In genomic region chr7:156470399-156471320, GRCh38 we compare ENCODE assay signal across 26 cellular contexts.
"Had no signal": no experiment of that assay in that cellular context is flagged by ENCODE, and none has a peak within 500 bp of the region (broad histone marks: within the 10 kb centered on the region; RNA-seq: fewer than 3 reads in every experiment).

No MANE protein-coding gene starts in this region.

- H3K4me3 ChIP-seq: esophagus muscularis mucosa, psoas muscle, spleen, thoracic aorta, upper lobe of left lung had no signal

- H3K27ac Mint-ChIP-seq: activated T-helper 1 cell treated with anti-CD3 and anti-CD28 coated beads, Interleukin-12 subunit alpha, Interleukin-12 subunit beta, Interleukin-2, Interleukin-4 antibody, amounts not matched to agents 30 ng/mL and 10 ng/mL and 1 ng/mL, durations not matched to agents 14 hours and 24 hours and 36 hours; mesothelial cell of epicardium; naive B cell; T-helper 1 cell treated with Interleukin-12 subunit alpha and Interleukin-12 subunit beta and Interleukin-4 antibody, amounts not matched to agents 30 μg/mL and 1 μg/mL, for 36 hours had no signal

- H3K27ac ChIP-seq: brain microvascular endothelial cell, esophagus muscularis mucosa, foreskin keratinocyte, parathyroid adenoma, psoas muscle, spleen, thoracic aorta, upper lobe of left lung had no signal

- H3K4me1 ChIP-seq: foreskin keratinocyte, psoas muscle had no signal

- H3K9me3 ChIP-seq: esophagus muscularis mucosa, psoas muscle, spleen, thoracic aorta, upper lobe of left lung had no signal

- H3K9ac ChIP-seq: parathyroid adenoma had no signal

- H3K36me3 ChIP-seq: brain microvascular endothelial cell, esophagus muscularis mucosa, spleen, thoracic aorta, upper lobe of left lung had no signal

- H2AFZ ChIP-seq: parathyroid adenoma had no signal

- H3K9me3 Mint-ChIP-seq: activated T-helper 1 cell treated with anti-CD3 and anti-CD28 coated beads, Interleukin-12 subunit alpha, Interleukin-12 subunit beta, Interleukin-2, Interleukin-4 antibody, amounts not matched to agents 30 ng/mL and 10 ng/mL and 1 ng/mL, durations not matched to agents 14 hours and 24 hours and 36 hours; T-helper 1 cell treated with Interleukin-12 subunit alpha and Interleukin-12 subunit beta and Interleukin-4 antibody, amounts not matched to agents 30 μg/mL and 1 μg/mL, for 36 hours had no signal

- H3K36me3 Mint-ChIP-seq: naive B cell had no signal

- H3K4me1 Mint-ChIP-seq: naive B cell had no signal

- H3K4me3 Mint-ChIP-seq: activated T-helper 1 cell treated with anti-CD3 and anti-CD28 coated beads, Interleukin-12 subunit alpha, Interleukin-12 subunit beta, Interleukin-2, Interleukin-4 antibody, amounts not matched to agents 30 ng/mL and 10 ng/mL and 1 ng/mL, durations not matched to agents 14 hours and 24 hours and 36 hours; mesothelial cell of epicardium; naive B cell; T-helper 1 cell treated with Interleukin-12 subunit alpha and Interleukin-12 subunit beta and Interleukin-4 antibody, amounts not matched to agents 30 μg/mL and 1 μg/mL, for 36 hours had no signal

- H3K27me3 ChIP-seq: brain microvascular endothelial cell, foreskin keratinocyte, upper lobe of left lung had no signal

- H3K79me2 ChIP-seq: parathyroid adenoma had no signal

- DNase-seq: activated CD4-positive, alpha-beta T cell treated with anti-CD3 and anti-CD28 coated beads for 48 hours; activated CD4-positive, alpha-beta T cell treated with anti-CD3 and anti-CD28 coated beads, Interleukin-2, amount 50 U/mL, for 48 hours; activated CD8-positive, alpha-beta memory T cell treated with anti-CD3 and anti-CD28 coated beads, Interleukin-2, amount 50 U/mL, for 4 hours; activated effector memory CD4-positive, alpha-beta T cell treated with anti-CD3 and anti-CD28 coated beads, Interleukin-2, amount 50 U/mL, for 16 hours; activated naive CD4-positive, alpha-beta T cell treated with anti-CD3 and anti-CD28 coated beads, Interleukin-2, amount 50 U/mL, for 16 hours; activated T-cell treated with anti-CD3 and anti-CD28 coated beads, Interleukin-2, amount 50 U/mL, for 1 hour; amniotic stem cell; brain microvascular endothelial cell; caudate nucleus; foreskin keratinocyte; naive B cell; nucleus accumbens; psoas muscle; spleen; stimulated activated CD4-positive, alpha-beta T cell treated with anti-CD3 and anti-CD28 coated beads, Interleukin-2, amount 100 ng/mL, for 48 hours; stimulated activated naive CD8-positive, alpha-beta T cell treated with anti-CD3 and anti-CD28 coated beads, Interleukin-15, Interleukin-2, amounts not matched to agents 100 U/mL and 50 U/mL, for 24 hours; SW 1271; T-helper 9 cell had no signal

- ATAC-seq: activated CD4-positive, CD25-positive, alpha-beta regulatory T cell treated with anti-CD3 and anti-CD28 coated beads, Interleukin-2, amount 50 U/mL, for 24 hours; foreskin keratinocyte; psoas muscle; stimulated activated naive CD8-positive, alpha-beta T cell treated with anti-CD3 and anti-CD28 coated beads, Interleukin-15, Interleukin-2, amounts not matched to agents 100 U/mL and 50 U/mL, for 24 hours had no signal
